In genomic region chr22:19976671-19977070, GRCh38 we compare ENCODE assay signal across 2 cellular contexts.
TF ChIP-seq lines count a peak whose summit lies in the region.

No MANE protein-coding gene starts in this region.

TF ChIP-seq in K562, 482 proteins besides CTCF, POLR2A, EP300 and RAD21:
- TF ChIP-seq ZNF232 (CRISPR knock-in tag; IDR thresholded peaks at IDR 0.05): no peak
- TF ChIP-seq PRMT5 (CRISPR knock-in tag; IDR thresholded peaks at IDR 0.05): peak; percentile 63; the same call in 1 of the 2 replicates
- TF ChIP-seq HNRNPLL (IDR thresholded peaks at IDR 0.05; ENCODE audit: low read depth, low read length, poor library complexity, severe bottlenecking): peak; percentile 13
- TF ChIP-seq SRSF1 (IDR thresholded peaks at IDR 0.05; ENCODE audit: low read depth, low read length): no peak
- peak in 1 of 3 experiments; percentile 5 for TF ChIP-seq YY1 (IDR thresholded peaks at IDR 0.05; ENCODE audit: borderline replicate concordance in 1 of 3, control insufficient read depth in 1 of 3, extremely low read depth in 1 of 3, insufficient read depth in 3 of 3, insufficient read length in 1 of 3, insufficient replicate concordance in 2 of 3, low read depth in 1 of 3, low read length in 2 of 3)
- TF ChIP-seq CHD1 (IDR thresholded peaks at IDR 0.05; ENCODE audit: low read length): peak; percentile 74
- TF ChIP-seq CHD2 (IDR thresholded peaks at IDR 0.05; ENCODE audit: low read depth, low read length): 0 out of 2 replicates have a peak, but pooled peaks have one; percentile 2
- peak; percentile 45 for TF ChIP-seq KDM5B (IDR thresholded peaks at IDR 0.05; ENCODE audit: insufficient replicate concordance, low read depth, low read length)

TF ChIP-seq in HEK293T, 16 proteins besides CTCF, POLR2A, EP300 and RAD21:
- TF ChIP-seq ELF4 (IDR thresholded peaks at IDR 0.05) (no peak), HDGF (IDR thresholded peaks at IDR 0.05; ENCODE audit: borderline replicate concordance) (no peak)
